In the genomic region with DNA sequence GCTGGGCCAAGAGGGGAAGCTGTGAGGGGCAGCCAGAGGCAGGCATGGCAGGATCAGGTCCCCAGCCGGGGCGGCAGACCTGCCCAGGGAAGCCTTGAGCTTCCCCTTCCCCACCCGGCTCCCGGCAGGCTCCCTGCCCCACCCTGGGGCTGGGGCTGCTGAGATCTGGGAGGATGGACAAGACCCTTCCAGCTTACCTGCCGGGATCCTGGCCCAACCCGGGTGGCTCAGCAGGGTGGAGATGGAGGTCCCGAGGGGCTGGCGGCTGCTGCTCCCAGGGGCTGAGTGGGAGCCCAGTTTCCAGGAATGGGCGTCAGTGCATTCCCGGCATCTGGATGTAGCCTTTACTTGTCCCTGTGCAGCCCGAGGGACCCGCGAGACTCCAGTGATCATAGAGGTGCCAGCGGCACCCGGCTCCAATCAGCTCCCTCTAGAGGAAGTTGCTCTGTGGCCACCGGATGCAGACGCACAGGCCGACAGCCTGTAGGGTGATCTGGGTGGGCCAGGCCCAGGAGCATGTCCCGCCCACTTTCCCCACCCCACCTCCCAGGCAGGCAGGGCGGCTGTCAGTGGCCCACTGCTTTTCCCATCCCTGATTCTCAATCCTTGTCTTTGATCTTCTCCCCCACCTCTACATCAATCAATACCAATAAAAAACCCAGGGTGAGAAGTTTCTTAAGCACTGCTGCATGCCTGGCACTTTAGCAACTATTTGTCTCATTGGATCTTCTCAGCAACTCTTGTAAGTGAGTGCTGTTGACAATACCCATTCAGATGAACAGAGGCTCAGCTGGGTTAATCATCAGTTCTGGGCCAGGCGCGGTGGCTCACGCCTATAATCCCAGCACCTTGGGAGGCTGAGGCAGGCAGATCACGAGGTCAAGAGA, we compare ENCODE assay signal across 1 cellular context.
TF ChIP-seq lines count a peak whose summit lies in the region.

Gene BAK1, minus strand, starts transcription at position 449 of the 887 bp plus-strand sequence. CDS start 2,672 bp downstream, outside the sequence.

TF ChIP-seq in HepG2, 621 proteins besides CTCF, POLR2A, EP300 and RAD21 (continued from another document and continues in another):
- no peak for TF ChIP-seq ZNF407 (CRISPR knock-in tag; IDR thresholded peaks at IDR 0.05; ENCODE audit: not compliant biosample characterization)
- TF ChIP-seq ZNF556 (CRISPR knock-in tag; IDR thresholded peaks at IDR 0.05; ENCODE audit: borderline replicate concordance) = peak; percentile 70
- TF ChIP-seq ATF1 (CRISPR knock-in tag; IDR thresholded peaks at IDR 0.05) = peak; percentile 59; the same call in 1 of the 2 replicates
- peak; percentile 64; the same call in 1 of the 2 replicates for TF ChIP-seq ZNF350 (CRISPR knock-in tag; IDR thresholded peaks at IDR 0.05; ENCODE audit: borderline replicate concordance, low read depth)
- peak; percentile 61; the same call in 1 of the 2 replicates for TF ChIP-seq ELF3 (CRISPR knock-in tag; IDR thresholded peaks at IDR 0.05)
- no peak for TF ChIP-seq ZNF496 (CRISPR knock-in tag; IDR thresholded peaks at IDR 0.05; ENCODE audit: insufficient replicate concordance)
- TF ChIP-seq ZNF281 (CRISPR knock-in tag; IDR thresholded peaks at IDR 0.05; ENCODE audit: borderline replicate concordance) = 0 out of 2 replicates have a peak, but pooled peaks have one; percentile 0
- no peak for TF ChIP-seq MYPOP (CRISPR knock-in tag; IDR thresholded peaks at IDR 0.05)
- no peak for TF ChIP-seq PBX3 (CRISPR knock-in tag; IDR thresholded peaks at IDR 0.05; ENCODE audit: borderline replicate concordance)
- TF ChIP-seq ZNF292 (CRISPR knock-in tag; IDR thresholded peaks at IDR 0.05; ENCODE audit: borderline replicate concordance, low read depth) = peak; percentile 83
- TF ChIP-seq NFIC (IDR thresholded peaks at IDR 0.05; ENCODE audit: low read length) = no peak
- TF ChIP-seq KDM2A (CRISPR knock-in tag; IDR thresholded peaks at IDR 0.05; ENCODE audit: borderline replicate concordance, low read depth) = peak; percentile 94
- no peak for TF ChIP-seq ZNF562 (CRISPR knock-in tag; IDR thresholded peaks at IDR 0.05; ENCODE audit: borderline replicate concordance)
- TF ChIP-seq RFXANK (CRISPR knock-in tag; IDR thresholded peaks at IDR 0.05) = no peak
- TF ChIP-seq NRL (CRISPR knock-in tag; IDR thresholded peaks at IDR 0.05; ENCODE audit: borderline replicate concordance) = no peak; the same call in 1 of the 2 replicates
- TF ChIP-seq, protein P1, sequence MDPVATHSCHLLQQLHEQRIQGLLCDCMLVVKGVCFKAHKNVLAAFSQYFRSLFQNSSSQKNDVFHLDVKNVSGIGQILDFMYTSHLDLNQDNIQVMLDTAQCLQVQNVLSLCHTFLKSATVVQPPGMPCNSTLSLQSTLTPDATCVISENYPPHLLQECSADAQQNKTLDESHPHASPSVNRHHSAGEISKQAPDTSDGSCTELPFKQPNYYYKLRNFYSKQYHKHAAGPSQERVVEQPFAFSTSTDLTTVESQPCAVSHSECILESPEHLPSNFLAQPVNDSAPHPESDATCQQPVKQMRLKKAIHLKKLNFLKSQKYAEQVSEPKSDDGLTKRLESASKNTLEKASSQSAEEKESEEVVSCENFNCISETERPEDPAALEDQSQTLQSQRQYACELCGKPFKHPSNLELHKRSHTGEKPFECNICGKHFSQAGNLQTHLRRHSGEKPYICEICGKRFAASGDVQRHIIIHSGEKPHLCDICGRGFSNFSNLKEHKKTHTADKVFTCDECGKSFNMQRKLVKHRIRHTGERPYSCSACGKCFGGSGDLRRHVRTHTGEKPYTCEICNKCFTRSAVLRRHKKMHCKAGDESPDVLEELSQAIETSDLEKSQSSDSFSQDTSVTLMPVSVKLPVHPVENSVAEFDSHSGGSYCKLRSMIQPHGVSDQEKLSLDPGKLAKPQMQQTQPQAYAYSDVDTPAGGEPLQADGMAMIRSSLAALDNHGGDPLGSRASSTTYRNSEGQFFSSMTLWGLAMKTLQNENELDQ (CRISPR knock-in tag; IDR thresholded peaks at IDR 0.05; ENCODE audit: borderline replicate concordance) = no peak
- TF ChIP-seq NFKB2 (CRISPR knock-in tag; IDR thresholded peaks at IDR 0.05; ENCODE audit: borderline replicate concordance) = peak; percentile 67; the same call in 1 of the 2 replicates
- no peak for TF ChIP-seq ZNF552 (CRISPR knock-in tag; IDR thresholded peaks at IDR 0.05; ENCODE audit: borderline replicate concordance)
- no peak for TF ChIP-seq SMARCC2 (IDR thresholded peaks at IDR 0.05)
- no peak for TF ChIP-seq TEAD2 (CRISPR knock-in tag; IDR thresholded peaks at IDR 0.05)
- TF ChIP-seq ZFP41 (CRISPR knock-in tag; IDR thresholded peaks at IDR 0.05; ENCODE audit: borderline replicate concordance) = no peak
- peak; percentile 82 for TF ChIP-seq GATAD1 (CRISPR knock-in tag; IDR thresholded peaks at IDR 0.05)
- TF ChIP-seq ZNF567 (CRISPR knock-in tag; IDR thresholded peaks at IDR 0.05; ENCODE audit: borderline replicate concordance) = no peak
- TF ChIP-seq ZSCAN25 (CRISPR knock-in tag; IDR thresholded peaks at IDR 0.05) = peak; percentile 68; the same call in 1 of the 2 replicates
- TF ChIP-seq, protein P2, sequence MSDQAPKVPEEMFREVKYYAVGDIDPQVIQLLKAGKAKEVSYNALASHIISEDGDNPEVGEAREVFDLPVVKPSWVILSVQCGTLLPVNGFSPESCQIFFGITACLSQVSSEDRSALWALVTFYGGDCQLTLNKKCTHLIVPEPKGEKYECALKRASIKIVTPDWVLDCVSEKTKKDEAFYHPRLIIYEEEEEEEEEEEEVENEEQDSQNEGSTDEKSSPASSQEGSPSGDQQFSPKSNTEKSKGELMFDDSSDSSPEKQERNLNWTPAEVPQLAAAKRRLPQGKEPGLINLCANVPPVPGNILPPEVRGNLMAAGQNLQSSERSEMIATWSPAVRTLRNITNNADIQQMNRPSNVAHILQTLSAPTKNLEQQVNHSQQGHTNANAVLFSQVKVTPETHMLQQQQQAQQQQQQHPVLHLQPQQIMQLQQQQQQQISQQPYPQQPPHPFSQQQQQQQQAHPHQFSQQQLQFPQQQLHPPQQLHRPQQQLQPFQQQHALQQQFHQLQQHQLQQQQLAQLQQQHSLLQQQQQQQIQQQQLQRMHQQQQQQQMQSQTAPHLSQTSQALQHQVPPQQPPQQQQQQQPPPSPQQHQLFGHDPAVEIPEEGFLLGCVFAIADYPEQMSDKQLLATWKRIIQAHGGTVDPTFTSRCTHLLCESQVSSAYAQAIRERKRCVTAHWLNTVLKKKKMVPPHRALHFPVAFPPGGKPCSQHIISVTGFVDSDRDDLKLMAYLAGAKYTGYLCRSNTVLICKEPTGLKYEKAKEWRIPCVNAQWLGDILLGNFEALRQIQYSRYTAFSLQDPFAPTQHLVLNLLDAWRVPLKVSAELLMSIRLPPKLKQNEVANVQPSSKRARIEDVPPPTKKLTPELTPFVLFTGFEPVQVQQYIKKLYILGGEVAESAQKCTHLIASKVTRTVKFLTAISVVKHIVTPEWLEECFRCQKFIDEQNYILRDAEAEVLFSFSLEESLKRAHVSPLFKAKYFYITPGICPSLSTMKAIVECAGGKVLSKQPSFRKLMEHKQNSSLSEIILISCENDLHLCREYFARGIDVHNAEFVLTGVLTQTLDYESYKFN (CRISPR knock-in tag; conservative IDR thresholded peaks at IDR 0.05) = peak; percentile 58
- TF ChIP-seq STAT5B (CRISPR knock-in tag; IDR thresholded peaks at IDR 0.05) = no peak
- TF ChIP-seq ZNF792 (CRISPR knock-in tag; IDR thresholded peaks at IDR 0.05) = peak; percentile 85
- TF ChIP-seq HOMEZ (CRISPR knock-in tag; IDR thresholded peaks at IDR 0.05; ENCODE audit: low read depth) = no peak; the same call in 1 of the 2 replicates
- peak; percentile 31; the same call in 1 of the 2 replicates for TF ChIP-seq ZMYM3 (CRISPR knock-in tag; IDR thresholded peaks at IDR 0.05)
- TF ChIP-seq DNMT3B (CRISPR knock-in tag; conservative IDR thresholded peaks at IDR 0.05) = no peak
